ENCODE assay signal across 13 cellular contexts in genomic region chr2:8023241-8023640, GRCh38.
A peak's percentile ranks its signal among the peaks of the same experiment; 100 is the strongest.
DNase-seq lines count a peak whose midpoint lies in the region; ATAC-seq and TF ChIP-seq lines count a peak whose summit lies in the region.
"Had no signal": no experiment of that assay in that cellular context is flagged by ENCODE, and none has a peak within 500 bp of the region (broad histone marks: within the 10 kb centered on the region; RNA-seq: fewer than 3 reads in every experiment).

No MANE protein-coding gene starts in this region.

- peak; percentile 40 for DNase-seq in right atrium auricular region (ENCODE audit: low spot score)
- DNase-seq in left ventricle myocardium inferior, result no peak
- DNase-seq in NOMO-1 treated with dmso at 0.1 percent for 144 hours (lab: John Stamatoyannopoulos, UW; ENCODE audit: unreplicated experiment), result peak; percentile 68
- DNase-seq in activated CD4-positive, alpha-beta T cell treated with anti-CD3 and anti-CD28 coated beads, Interleukin-2, amount 10 ng/mL, durations not matched to agents 24 days and 14 days, result no peak
- no peak for DNase-seq in activated T-cell treated with anti-CD3 and anti-CD28 coated beads, Interleukin-2, amount 50 U/mL, for 72 hours
- DNase-seq in breast epithelium (ENCODE audit: low spot score in 2 of 2), result no peak
- DNase-seq: activated T-cell treated with anti-CD3 and anti-CD28 coated beads, Interleukin-2, amount 50 U/mL, for 48 hours; NCI-H226; stimulated activated naive CD8-positive, alpha-beta T cell treated with anti-CD3 and anti-CD28 coated beads, Interleukin-15, Interleukin-2, amounts not matched to agents 100 U/mL and 50 U/mL, for 24 hours had no signal

- H3K4me1 ChIP-seq in right atrium auricular region, result no peaks in the 10 kb centered on the region
- no peaks in the 10 kb centered on the region for H3K4me1 ChIP-seq in left ventricle myocardium inferior
- no peaks in the 10 kb centered on the region for H3K4me1 ChIP-seq in breast epithelium

- TF ChIP-seq POLR2A in breast epithelium (IDR thresholded peaks at IDR 0.05), result no peak

- no peaks in the 10 kb centered on the region for H3K27me3 Mint-ChIP-seq in activated CD4-positive, alpha-beta T cell treated with anti-CD3 and anti-CD28 coated beads, Interleukin-2, amount 10 ng/mL, durations not matched to agents 24 days and 14 days
- peaks cover 6% of the 10 kb centered on the region for H3K27me3 Mint-ChIP-seq in activated T-cell treated with anti-CD3 and anti-CD28 coated beads, Interleukin-2, amount 50 U/mL, for 72 hours (ENCODE audit: low read depth)
- H3K27me3 Mint-ChIP-seq: T-cell had no signal

- peaks cover 7% of the 10 kb centered on the region for H3K4me1 Mint-ChIP-seq in activated CD4-positive, alpha-beta T cell treated with anti-CD3 and anti-CD28 coated beads, Interleukin-2, amount 10 ng/mL, durations not matched to agents 24 days and 14 days
- H3K4me1 Mint-ChIP-seq in activated T-cell treated with anti-CD3 and anti-CD28 coated beads, Interleukin-2, amount 50 U/mL, for 72 hours (ENCODE audit: low read depth), result peaks cover 19% of the 10 kb centered on the region

- ATAC-seq in HG02938 (IDR thresholded peaks at IDR 0.05; ENCODE audit: unreplicated experiment), result peak; percentile 77
- no peak for ATAC-seq in activated T-cell treated with anti-CD3 and anti-CD28 coated beads, Interleukin-2, amount 50 U/mL, for 72 hours (replicated peaks in 1 of 2)
- ATAC-seq in HG03045 (IDR thresholded peaks at IDR 0.05; ENCODE audit: unreplicated experiment), result no peak
- ATAC-seq: stimulated activated naive CD8-positive, alpha-beta T cell treated with anti-CD3 and anti-CD28 coated beads, Interleukin-15, Interleukin-2, amounts not matched to agents 100 U/mL and 50 U/mL, for 24 hours; T-cell had no signal

- H3K27ac ChIP-seq in right atrium auricular region (no peak overlapping the region), left ventricle myocardium inferior (replicated peaks) (no peak overlapping the region), breast epithelium (no peak overlapping the region)
- H3K27ac ChIP-seq: coronary artery had no signal

- no peak for TF ChIP-seq CTCF in right atrium auricular region (IDR thresholded peaks at IDR 0.05)
- no peak for TF ChIP-seq CTCF in left ventricle myocardium inferior (IDR thresholded peaks at IDR 0.05; ENCODE audit: borderline replicate concordance)
- no peak for TF ChIP-seq CTCF in breast epithelium (IDR thresholded peaks at IDR 0.05)

- H3K9me3 ChIP-seq in right atrium auricular region (no peaks in the 10 kb centered on the region), left ventricle myocardium inferior (replicated peaks) (no peaks in the 10 kb centered on the region), breast epithelium (no peaks in the 10 kb centered on the region)

- H3K36me3 ChIP-seq in right atrium auricular region (no peaks in the 10 kb centered on the region), left ventricle myocardium inferior (no peaks in the 10 kb centered on the region), breast epithelium (no peaks in the 10 kb centered on the region)

- H3K27ac Mint-ChIP-seq in activated CD4-positive, alpha-beta T cell treated with anti-CD3 and anti-CD28 coated beads, Interleukin-2, amount 10 ng/mL, durations not matched to agents 24 days and 14 days, result no peak overlapping the region
- H3K27ac Mint-ChIP-seq in activated T-cell treated with anti-CD3 and anti-CD28 coated beads, Interleukin-2, amount 50 U/mL, for 72 hours, result no peak overlapping the region
- H3K27ac Mint-ChIP-seq: T-cell had no signal

- intact Hi-C loops in left ventricle myocardium inferior (cut with micrococcal nuclease), result no loop called here
- intact Hi-C loops in activated CD4-positive, alpha-beta T cell treated with anti-CD3 and anti-CD28 coated beads, Interleukin-2, amount 10 ng/mL, durations not matched to agents 24 days and 14 days (cut with micrococcal nuclease), result no loop called here
- intact Hi-C loops in breast epithelium (cut with DNase I; ENCODE audit: low total_unique reads), result no loop called here

- H3K4me3 ChIP-seq in right atrium auricular region (no peak overlapping the region), left ventricle myocardium inferior (no peak overlapping the region), breast epithelium (no peak overlapping the region)
- H3K4me3 ChIP-seq: coronary artery had no signal

- peaks cover 17% of the 10 kb centered on the region for H3K9me3 Mint-ChIP-seq in activated CD4-positive, alpha-beta T cell treated with anti-CD3 and anti-CD28 coated beads, Interleukin-2, amount 10 ng/mL, durations not matched to agents 24 days and 14 days
- peaks cover 2 to 4% of the 10 kb centered on the region in 2 donors for H3K9me3 Mint-ChIP-seq in activated T-cell treated with anti-CD3 and anti-CD28 coated beads, Interleukin-2, amount 50 U/mL, for 72 hours
- H3K9me3 Mint-ChIP-seq: T-cell had no signal

- no peaks in the 10 kb centered on the region for H3K36me3 Mint-ChIP-seq in activated CD4-positive, alpha-beta T cell treated with anti-CD3 and anti-CD28 coated beads, Interleukin-2, amount 10 ng/mL, durations not matched to agents 24 days and 14 days (ENCODE audit: low read depth)
- H3K36me3 Mint-ChIP-seq in activated T-cell treated with anti-CD3 and anti-CD28 coated beads, Interleukin-2, amount 50 U/mL, for 72 hours (ENCODE audit: insufficient read depth in 2 of 2), result peaks cover 5 to 6% of the 10 kb centered on the region in 2 donors
- H3K36me3 Mint-ChIP-seq: T-cell had no signal

- no peak overlapping the region for H3K4me3 Mint-ChIP-seq in activated CD4-positive, alpha-beta T cell treated with anti-CD3 and anti-CD28 coated beads, Interleukin-2, amount 10 ng/mL, durations not matched to agents 24 days and 14 days
- H3K4me3 Mint-ChIP-seq in activated T-cell treated with anti-CD3 and anti-CD28 coated beads, Interleukin-2, amount 50 U/mL, for 72 hours, result no peak overlapping the region
- H3K4me3 Mint-ChIP-seq: T-cell had no signal

- no peaks in the 10 kb centered on the region for H3K27me3 ChIP-seq in right atrium auricular region
- peaks cover 5% of the 10 kb centered on the region for H3K27me3 ChIP-seq in left ventricle myocardium inferior (ENCODE audit: low read depth)
- H3K27me3 ChIP-seq in breast epithelium, result no peaks in the 10 kb centered on the region

Comparison
In these comparisons a context has a peak if more than half of its experiments do, and no peak if none do; other contexts are left out.
1. DNase-seq: peak in right atrium auricular region (single experiment) and NOMO-1 treated with dmso at 0.1 percent for 144 hours (single experiment); none in left ventricle myocardium inferior (single experiment), activated CD4-positive, alpha-beta T cell treated with anti-CD3 and anti-CD28 coated beads, Interleukin-2, amount 10 ng/mL, durations not matched to agents 24 days and 14 days (single experiment), activated T-cell treated with anti-CD3 and anti-CD28 coated beads, Interleukin-2, amount 50 U/mL, for 72 hours (0 of 2) and breast epithelium (0 of 2).